1 cellular context compared by ENCODE assay signal in genomic region chr2:70086838-70087702, GRCh38.
A peak's percentile ranks its signal among the peaks of the same experiment; 100 is the strongest.
TF ChIP-seq lines count a peak whose summit lies in the region.

TSS of gene PCBP1 (plus strand) at chr2:70087477. CDS start at chr2:70087744, 267 bp downstream.

TF ChIP-seq in SK-N-SH, 30 proteins besides CTCF, POLR2A, EP300 and RAD21 (continued from another document):
- TF ChIP-seq REST (IDR thresholded peaks at IDR 0.05; ENCODE audit: low read depth, low read length) (peak; percentile 55; the same call in 1 of the 2 replicates), IRF3 (IDR thresholded peaks at IDR 0.05; ENCODE audit: low read depth, low read length) (no peak), ELF1 (IDR thresholded peaks at IDR 0.05) (peak; percentile 78), NFIC (IDR thresholded peaks at IDR 0.05; ENCODE audit: borderline replicate concordance) (no peak), POLR2AphosphoS5 (IDR thresholded peaks at IDR 0.05; ENCODE audit: low read depth, low read length) (no peak; the same call in 1 of the 2 replicates), SIN3A (IDR thresholded peaks at IDR 0.05; ENCODE audit: borderline replicate concordance, low read depth, low read length) (peak; percentile 32; the same call in 1 of the 2 replicates), GABPA (IDR thresholded peaks at IDR 0.05; ENCODE audit: low read depth) (peak; percentile 80), RXRA (IDR thresholded peaks at IDR 0.05; ENCODE audit: borderline replicate concordance, low read depth) (no peak), SMC3 (IDR thresholded peaks at IDR 0.05; ENCODE audit: low read depth, low read length) (no peak), FOXM1 (IDR thresholded peaks at IDR 0.05; ENCODE audit: low read depth) (0 out of 2 replicates have a peak, but pooled peaks have one; percentile 73), MXI1 (IDR thresholded peaks at IDR 0.05; ENCODE audit: low read depth, low read length) (0 out of 2 replicates have a peak, but pooled peaks have one; percentile 48), TEAD4 (IDR thresholded peaks at IDR 0.05; ENCODE audit: borderline replicate concordance, insufficient read depth) (no peak), FOXJ3 (CRISPR knock-in tag; IDR thresholded peaks at IDR 0.05) (no peak), PBX3 (IDR thresholded peaks at IDR 0.05) (no peak), TCF12 (IDR thresholded peaks at IDR 0.05) (peak; percentile 17; the same call in 1 of the 2 replicates), EZH2phosphoT487 (IDR thresholded peaks at IDR 0.05; ENCODE audit: borderline replicate concordance, low read depth) (no peak), USF2 (IDR thresholded peaks at IDR 0.05; ENCODE audit: borderline replicate concordance, low read depth, low read length) (no peak), CHD2 (IDR thresholded peaks at IDR 0.05; ENCODE audit: low read length, partially characterized antibody) (peak; percentile 81), TAF1 (IDR thresholded peaks at IDR 0.05; ENCODE audit: borderline replicate concordance, low read depth, low read length) (peak; percentile 81), MAX (IDR thresholded peaks at IDR 0.05; ENCODE audit: low read depth) (peak; percentile 96), YY1 (IDR thresholded peaks at IDR 0.05; ENCODE audit: low read depth) (no peak), RCOR1 (IDR thresholded peaks at IDR 0.05; ENCODE audit: low read length) (no peak), ZBTB33 (IDR thresholded peaks at IDR 0.05; ENCODE audit: borderline replicate concordance, low read depth) (no peak)
